10 cellular contexts compared by ENCODE assay signal in genomic region chr18:59264651-59265245, GRCh38. TPM values are rescaled to one million over a fixed set of nuclear protein-coding genes. Genes with fewer than 3 reads are reported as not detected.
DNase-seq lines count a peak whose midpoint lies in the region; ATAC-seq and TF ChIP-seq lines count a peak whose summit lies in the region.
"Had no signal": no experiment of that assay in that cellular context is flagged by ENCODE, and none has a peak within 500 bp of the region (broad histone marks: within the 10 kb centered on the region; RNA-seq: fewer than 3 reads in every experiment).

No MANE protein-coding gene starts in this region.

- H3K4me3 Mint-ChIP-seq in activated naive CD8-positive, alpha-beta T cell treated with anti-CD3 and anti-CD28 coated beads, Interleukin-2, amount 10 ng/mL, durations not matched to agents 7 days and 5 days = peak overlapping the region; percentile 63
- peak overlapping the region; percentile 63 to 84 (median 73) for H3K4me3 Mint-ChIP-seq in naive B cell

- H3K4me1 ChIP-seq in foreskin keratinocyte = no peaks in the 10 kb centered on the region

- no peak overlapping the region for H3K27ac Mint-ChIP-seq in activated naive CD8-positive, alpha-beta T cell treated with anti-CD3 and anti-CD28 coated beads, Interleukin-2, amount 10 ng/mL, durations not matched to agents 7 days and 5 days
- no peak overlapping the region for H3K27ac Mint-ChIP-seq in naive B cell

- ATAC-seq in activated naive CD8-positive, alpha-beta T cell treated with anti-CD3 and anti-CD28 coated beads, Interleukin-2, amount 10 ng/mL, durations not matched to agents 7 days and 5 days (ENCODE audit: low read depth) = no peak
- ATAC-seq in naive B cell (ENCODE audit: low read depth in 2 of 2) (no peak), GM18907 (IDR thresholded peaks at IDR 0.05; ENCODE audit: unreplicated experiment) (no peak), foreskin keratinocyte (no peak)

- H3K27ac ChIP-seq in foreskin keratinocyte = no peak overlapping the region

- H3K27me3 Mint-ChIP-seq in activated naive CD8-positive, alpha-beta T cell treated with anti-CD3 and anti-CD28 coated beads, Interleukin-2, amount 10 ng/mL, durations not matched to agents 7 days and 5 days = peaks cover 79% of the 10 kb centered on the region
- peaks cover 61 to 95% (median 66%) of the 10 kb centered on the region in 3 donors for H3K27me3 Mint-ChIP-seq in naive B cell

- no peaks in the 10 kb centered on the region for H3K36me3 ChIP-seq in H7 (replicated peaks; ENCODE audit: control insufficient read depth, insufficient read depth, low read length)

- peaks cover 13% of the 10 kb centered on the region for H3K4me1 Mint-ChIP-seq in activated naive CD8-positive, alpha-beta T cell treated with anti-CD3 and anti-CD28 coated beads, Interleukin-2, amount 10 ng/mL, durations not matched to agents 7 days and 5 days
- peaks cover 18 to 37% (median 21%) of the 10 kb centered on the region in 3 donors for H3K4me1 Mint-ChIP-seq in naive B cell

- H3K27me3 ChIP-seq in H7 (ENCODE audit: control insufficient read depth, insufficient read depth, low read length) (peaks cover 71% of the 10 kb centered on the region), foreskin keratinocyte (peaks cover 15% of the 10 kb centered on the region)

- TF ChIP-seq CTCF in foreskin keratinocyte (conservative IDR thresholded peaks at IDR 0.05) = no peak

- peak overlapping the region; percentile 46; the same call in 1 of the 2 replicates for H3K4me3 ChIP-seq in H7 (ENCODE audit: insufficient read depth, low read depth, low read length)

- H3K36me3 Mint-ChIP-seq in activated naive CD8-positive, alpha-beta T cell treated with anti-CD3 and anti-CD28 coated beads, Interleukin-2, amount 10 ng/mL, durations not matched to agents 7 days and 5 days = no peaks in the 10 kb centered on the region
- peaks cover 8 to 16% of the 10 kb centered on the region in 2 donors for H3K36me3 Mint-ChIP-seq in naive B cell

- DNase-seq in AG08396 (ENCODE audit: low spot score) = peak; percentile 9
- DNase-seq in H7 = peak; percentile 68
- no peak for DNase-seq in activated naive CD8-positive, alpha-beta T cell treated with anti-CD3 and anti-CD28 coated beads, Interleukin-2, amount 10 ng/mL, durations not matched to agents 7 days and 5 days
- DNase-seq in naive B cell = no peak
- DNase-seq in foreskin keratinocyte = no peak
- DNase-seq in NOMO-1 (lab: John Stamatoyannopoulos, UW; ENCODE audit: unreplicated experiment in 2 of 2) = no peak
- DNase-seq in stimulated activated CD4-positive, alpha-beta T cell treated with anti-CD3 and anti-CD28 coated beads, Interleukin-12 subunit alpha, Interleukin-12 subunit beta, amount 100 ng/mL, for 4 hours = no peak
- DNase-seq: effector CD8-positive, alpha-beta T cell had no signal

- POLR2A ChIA-PET in activated naive CD8-positive, alpha-beta T cell treated with anti-CD3 and anti-CD28 coated beads, Interleukin-2, amount 10 ng/mL, durations not matched to agents 7 days and 5 days (lab: Charles Lee) = no interaction called here

- H3K9me3 Mint-ChIP-seq in activated naive CD8-positive, alpha-beta T cell treated with anti-CD3 and anti-CD28 coated beads, Interleukin-2, amount 10 ng/mL, durations not matched to agents 7 days and 5 days = no peaks in the 10 kb centered on the region
- H3K9me3 Mint-ChIP-seq in naive B cell = peaks cover 0 to 17% (median 8%) of the 10 kb centered on the region in 7 donors

RNA-seq across cellular contexts. Expression of gene RAX, which starts 8.5 kb away (rescaled TPM):
- not detected in 2 replicates for total RNA-seq in H7 (2014; rRNA removed; shearing (Covaris generic))
- total RNA-seq in activated naive CD8-positive, alpha-beta T cell treated with anti-CD3 and anti-CD28 coated beads, Interleukin-2, amount 10 ng/mL, durations not matched to agents 7 days and 5 days = not detected
- polyA plus RNA-seq in naive B cell (ENCODE audit: low read depth in 6 of 6) (not detected), foreskin keratinocyte (not detected in 2 replicates)
- total RNA-seq in foreskin keratinocyte = not detected in 2 replicates
- polyA plus RNA-seq: adipose tissue had no signal

RNA-seq across cellular contexts. Expression of gene GRP, which starts 44.8 kb away (rescaled TPM):
- total RNA-seq in H7 (2014; rRNA removed; shearing (Covaris generic)) = 0.42 TPM in 1 of 2 replicates, not detected in the other
- total RNA-seq in activated naive CD8-positive, alpha-beta T cell treated with anti-CD3 and anti-CD28 coated beads, Interleukin-2, amount 10 ng/mL, durations not matched to agents 7 days and 5 days = not detected
- polyA plus RNA-seq in naive B cell (ENCODE audit: low read depth in 6 of 6) = not detected
- total RNA-seq in foreskin keratinocyte = not detected in 2 replicates
- not detected in 2 replicates for polyA plus RNA-seq in foreskin keratinocyte

RNA-seq across cellular contexts. Expression of gene CPLX4, which starts 53.7 kb away (rescaled TPM):
- not detected in 2 replicates for total RNA-seq in H7 (2014; rRNA removed; shearing (Covaris generic))
- not detected for total RNA-seq in activated naive CD8-positive, alpha-beta T cell treated with anti-CD3 and anti-CD28 coated beads, Interleukin-2, amount 10 ng/mL, durations not matched to agents 7 days and 5 days
- not detected for polyA plus RNA-seq in naive B cell (ENCODE audit: low read depth in 6 of 6)
- not detected in 2 replicates for total RNA-seq in foreskin keratinocyte
- polyA plus RNA-seq in foreskin keratinocyte = not detected in 2 replicates

Comparison
In these comparisons a context has a peak if more than half of its experiments do, and no peak if none do; other contexts are left out.
1. DNase-seq: peak in AG08396 (single experiment) and H7 (single experiment); none in activated naive CD8-positive, alpha-beta T cell treated with anti-CD3 and anti-CD28 coated beads, Interleukin-2, amount 10 ng/mL, durations not matched to agents 7 days and 5 days (single experiment), naive B cell (single experiment), foreskin keratinocyte (0 of 2), NOMO-1 (0 of 2) and stimulated activated CD4-positive, alpha-beta T cell treated with anti-CD3 and anti-CD28 coated beads, Interleukin-12 subunit alpha, Interleukin-12 subunit beta, amount 100 ng/mL, for 4 hours (single experiment).